In genomic region chr2:85354286-85355072, GRCh38 we compare ENCODE assay signal across 8 cellular contexts. TPM values are rescaled to one million over a fixed set of nuclear protein-coding genes. Genes with fewer than 3 reads are reported as not detected.
DNase-seq lines count a peak whose midpoint lies in the region; ATAC-seq and TF ChIP-seq lines count a peak whose summit lies in the region.

Gene ELMOD3 (plus strand): TSS chr2:85354769. CDS start chr2:85357199, 2,430 bp downstream.
Gene RETSAT (minus strand): TSS chr2:85354528. CDS start chr2:85354507, 21 bp downstream.

- H3K4me1 ChIP-seq in left lung, result peaks cover 9 to 61% of the 10 kb centered on the region in 2 donors

- ATAC-seq in GM19395 (IDR thresholded peaks at IDR 0.05; ENCODE audit: unreplicated experiment), result peak; percentile 97
- peak; percentile 97 for ATAC-seq in HG03565 (IDR thresholded peaks at IDR 0.05; ENCODE audit: unreplicated experiment)
- ATAC-seq in left lung, result peak; percentile 97

- H3K27me3 ChIP-seq in left lung, result no peaks in the 10 kb centered on the region

- intact Hi-C loops in left lung (cut with DNase I), result no loop called here

- H3K27ac ChIP-seq in C4-2B (peak within 1 kb of the TSS; percentile 79), left lung (peak within 1 kb of the TSS; percentile 86 to 90)

- H3K36me3 ChIP-seq in left lung, result peaks cover 0 to 54% of the 10 kb centered on the region in 2 donors

- no peak for TF ChIP-seq CTCF in C4-2B (conservative IDR thresholded peaks at IDR 0.05)
- no peak for TF ChIP-seq CTCF in left lung (IDR thresholded peaks at IDR 0.05)

- DNase-seq in NCI-H774 (lab: John Stamatoyannopoulos, UW), result peak; percentile 96
- peak; percentile 94 to 95 for DNase-seq in activated CD4-positive, alpha-beta T cell treated with anti-CD3 and anti-CD28 coated beads, Interleukin-2, amount 50 U/mL, for 4 hours
- peak; percentile 100 for DNase-seq in dermis blood vessel endothelial cell
- DNase-seq in left lung, result peak; percentile 96 to 98
- DNase-seq in stimulated activated CD4-positive, alpha-beta T cell treated with anti-CD3 and anti-CD28 coated beads, Interleukin-2, amount 100 ng/mL, for 48 hours, result peak; percentile 92 to 95

- peak within 1 kb of the TSS; percentile 86 to 91 for H3K4me3 ChIP-seq in left lung

- H3K9me3 ChIP-seq in left lung, result no peaks in the 10 kb centered on the region

RNA-seq across cellular contexts. Expression of gene ELMOD3, which starts in this region (rescaled TPM):
- 10.0 and 12.3 TPM in 2 replicates for total RNA-seq in dermis blood vessel endothelial cell
- 10 to 100 TPM; 20.8 to 21.7 TPM for total RNA-seq in left lung

RNA-seq across cellular contexts. Expression of gene RETSAT, which starts in this region (rescaled TPM):
- total RNA-seq in dermis blood vessel endothelial cell (64.2 and 76.2 TPM in 2 replicates), left lung (10 to 100 TPM; 67.6 to 68.1 TPM)

Comparison
In these comparisons a context has a peak if more than half of its experiments do, and no peak if none do; other contexts are left out.
1. Peak in every context shown above with its lines: DNase-seq, ATAC-seq, H3K4me3 ChIP-seq and H3K27ac ChIP-seq.